In the genomic region with DNA sequence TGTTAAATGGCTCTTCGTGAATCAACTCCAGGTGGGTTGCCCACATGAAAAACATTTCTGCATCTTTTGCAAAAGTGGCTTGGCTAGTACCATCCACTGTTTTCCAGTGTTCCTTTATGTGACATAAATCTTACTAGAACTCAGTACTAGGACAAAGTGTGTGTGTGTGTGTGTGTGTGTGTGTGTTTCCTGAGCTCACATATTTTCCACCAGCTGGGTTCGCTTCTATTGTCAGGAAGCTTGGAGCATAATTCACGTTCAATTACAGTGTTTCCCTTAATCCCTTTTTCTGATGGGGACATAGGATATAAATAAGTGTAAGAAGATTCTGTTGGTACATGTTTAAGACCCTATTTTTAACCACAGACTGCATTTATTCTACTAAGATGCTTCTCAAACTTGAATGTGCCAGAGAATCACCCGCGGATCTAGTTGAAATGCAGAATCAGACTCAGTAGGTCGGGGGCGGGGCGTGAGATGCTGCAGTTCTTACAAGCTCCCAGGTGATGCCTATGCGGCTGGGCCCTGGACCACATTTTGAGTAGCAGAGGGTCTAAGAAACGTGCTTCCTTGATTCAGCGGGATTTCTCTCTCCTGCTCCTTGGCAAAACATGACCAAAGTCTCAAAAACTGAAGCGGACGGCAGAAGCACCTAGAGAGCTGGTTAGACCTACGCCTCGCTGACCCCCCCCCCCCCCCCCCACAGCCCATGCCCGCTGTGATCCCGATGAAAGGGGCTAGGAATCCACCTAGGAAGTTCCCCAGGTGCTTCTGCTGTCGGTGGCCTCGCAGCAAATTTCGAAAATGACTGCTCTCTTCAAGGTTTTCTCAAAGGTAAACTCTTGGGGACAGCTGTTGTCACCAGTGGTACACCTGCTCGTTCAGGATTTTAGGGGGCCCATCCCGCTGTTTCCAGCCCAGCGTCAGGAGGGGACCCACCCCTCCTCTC, we compare ENCODE assay signal across 8 cellular contexts. TPM values are rescaled to one million over a fixed set of nuclear protein-coding genes. Genes with fewer than 3 reads are reported as not detected.
DNase-seq lines count a peak whose midpoint lies in the region; ATAC-seq and TF ChIP-seq lines count a peak whose summit lies in the region.

No MANE protein-coding gene starts in this region.

- H3K18ac ChIP-seq in neuronal stem cell (ENCODE audit: low read length), result peak overlapping the region; percentile 76

- H3K27ac ChIP-seq in esophagus squamous epithelium (peak overlapping the region; percentile 74 to 83 (median 80)), neuronal stem cell (replicated peaks; ENCODE audit: low read length) (no peak overlapping the region), urinary bladder (ENCODE audit: low read depth) (peak overlapping the region; percentile 59)

- H3K4me1 ChIP-seq in esophagus squamous epithelium (peaks cover 0 to 14% (median 0%) of the 10 kb centered on the region in 3 donors), neuronal stem cell (ENCODE audit: control insufficient read depth in 2 of 2, insufficient read depth in 1 of 2, low read depth in 1 of 2, low read length in 2 of 2) (peaks cover 0 to 5% of the 10 kb centered on the region in 2 donors), urinary bladder (ENCODE audit: insufficient read depth) (no peaks in the 10 kb centered on the region)

- no peak overlapping the region for H3K23ac ChIP-seq in neuronal stem cell (ENCODE audit: low read depth, low read length, poor library complexity)

- peak; percentile 2 for ATAC-seq in GM19397 (IDR thresholded peaks at IDR 0.05; ENCODE audit: unreplicated experiment)
- no peak for ATAC-seq in GM18520 (IDR thresholded peaks at IDR 0.05; ENCODE audit: unreplicated experiment)

- H3K4me1 Mint-ChIP-seq in activated T-cell treated with anti-CD3 and anti-CD28 coated beads, Interleukin-2, amount 50 U/mL, for 24 hours (ENCODE audit: low read depth), result peaks cover 14% of the 10 kb centered on the region

- no peaks in the 10 kb centered on the region for H3K36me3 ChIP-seq in esophagus squamous epithelium
- H3K36me3 ChIP-seq in neuronal stem cell (replicated peaks in 1 of 2; ENCODE audit: control insufficient read depth in 2 of 2, insufficient read depth in 2 of 2, low read length in 2 of 2), result no peaks in the 10 kb centered on the region
- no peaks in the 10 kb centered on the region for H3K36me3 ChIP-seq in urinary bladder (ENCODE audit: insufficient read depth)

- no peak for TF ChIP-seq POLR2A in esophagus squamous epithelium (IDR thresholded peaks at IDR 0.05)

- H3K9me3 ChIP-seq in esophagus squamous epithelium, result no peaks in the 10 kb centered on the region
- no peaks in the 10 kb centered on the region for H3K9me3 ChIP-seq in neuronal stem cell (replicated peaks in 1 of 2; ENCODE audit: control insufficient read depth in 2 of 2, insufficient read depth in 1 of 2, low read depth in 1 of 2, low read length in 2 of 2)

- H3K27ac Mint-ChIP-seq in activated T-cell treated with anti-CD3 and anti-CD28 coated beads, Interleukin-2, amount 50 U/mL, for 24 hours, result peak overlapping the region; percentile 71

- H3K9ac ChIP-seq in neuronal stem cell (ENCODE audit: low read depth, low read length, poor library complexity), result peak overlapping the region; percentile 44

- H2BK120ac ChIP-seq in neuronal stem cell (ENCODE audit: low read depth, low read length), result no peak overlapping the region

- no peaks in the 10 kb centered on the region for H3K9me3 Mint-ChIP-seq in activated T-cell treated with anti-CD3 and anti-CD28 coated beads, Interleukin-2, amount 50 U/mL, for 24 hours

- peak overlapping the region; percentile 45 for H3K4me2 ChIP-seq in neuronal stem cell (ENCODE audit: insufficient read depth, low read length, poor library complexity, severe bottlenecking)

- H2AK5ac ChIP-seq in neuronal stem cell (ENCODE audit: low read depth, low read length), result no peak overlapping the region

- H3K27me3 ChIP-seq in esophagus squamous epithelium, result no peaks in the 10 kb centered on the region
- H3K27me3 ChIP-seq in neuronal stem cell (ENCODE audit: control insufficient read depth in 3 of 3, insufficient read depth in 3 of 3, low read depth in 1 of 3, low read length in 3 of 3), result peaks cover 0 to 17% (median 6%) of the 10 kb centered on the region in 3 experiments

- TF ChIP-seq CTCF in esophagus squamous epithelium (IDR thresholded peaks at IDR 0.05), result no peak

- H3K4me3 ChIP-seq in esophagus squamous epithelium (peak overlapping the region; percentile 51 to 77 (median 70)), neuronal stem cell (ENCODE audit: low read length in 2 of 2) (peak overlapping the region; percentile 66 to 97), urinary bladder (ENCODE audit: low read depth, low read length) (peak overlapping the region; percentile 80)

- H4K8ac ChIP-seq in neuronal stem cell (ENCODE audit: low read depth, low read length), result no peak overlapping the region

- no peak overlapping the region for H3K14ac ChIP-seq in neuronal stem cell (ENCODE audit: low read length)

- DNase-seq in A172 (ENCODE audit: low spot score) (peak; percentile 16), NCI-H2171 treated with DMSO at 0.1 percent for 48 hours (lab: John Stamatoyannopoulos, UW) (peak; percentile 45), esophagus squamous epithelium (lab: John Stamatoyannopoulos, UW) (no peak), neuronal stem cell (ENCODE audit: low spot score) (no peak)
- DNase-seq in activated T-cell treated with anti-CD3 and anti-CD28 coated beads, Interleukin-2, amount 50 U/mL, for 24 hours, result peak; percentile 64

- no peaks in the 10 kb centered on the region for H3K79me1 ChIP-seq in neuronal stem cell (ENCODE audit: low read depth, low read length)

- intact Hi-C loops in esophagus squamous epithelium (cut with DNase I), result no loop called here

- peaks cover 23% of the 10 kb centered on the region for H3K27me3 Mint-ChIP-seq in activated T-cell treated with anti-CD3 and anti-CD28 coated beads, Interleukin-2, amount 50 U/mL, for 24 hours

- H3K4ac ChIP-seq in neuronal stem cell (ENCODE audit: low read length), result no peak overlapping the region

- H3K4me3 Mint-ChIP-seq in activated T-cell treated with anti-CD3 and anti-CD28 coated beads, Interleukin-2, amount 50 U/mL, for 24 hours, result peak overlapping the region; percentile 81

- H4K91ac ChIP-seq in neuronal stem cell (ENCODE audit: low read depth, low read length, poor library complexity), result no peak overlapping the region

- WGBS in esophagus squamous epithelium, 2 donors, result 10 to 21% methylated on average over 6 to 9 of the region's 23 CpGs
- WGBS in neuronal stem cell (ENCODE audit: extremely low coverage in 2 of 2, insufficient read length in 2 of 2, insufficient replicate concordance in 1 of 2), 2 donors, result no CpG with 5 or more reads among the region's 23 CpGs
- 5% methylated on average over 23 of the region's 23 CpGs for WGBS in urinary bladder

- H2BK5ac ChIP-seq in neuronal stem cell (ENCODE audit: low read length), result no peak overlapping the region

- H3K36me3 Mint-ChIP-seq in activated T-cell treated with anti-CD3 and anti-CD28 coated beads, Interleukin-2, amount 50 U/mL, for 24 hours (ENCODE audit: low read depth), result no peaks in the 10 kb centered on the region

- peak overlapping the region; percentile 90 for H2AFZ ChIP-seq in neuronal stem cell (ENCODE audit: low read length)

- no peak overlapping the region for H2BK15ac ChIP-seq in neuronal stem cell (ENCODE audit: low read length)

- H2BK12ac ChIP-seq in neuronal stem cell (ENCODE audit: low read length), result no peak overlapping the region

RNA-seq across cellular contexts. Expression of a gene that starts 0.8 kb away (rescaled TPM):
- total RNA-seq in A172 (2014; rRNA removed; shearing (Covaris generic)), result 77.7 and 99.7 TPM in 2 replicates
- 10 to 100 TPM in 2 of 4 donors, 1 to 10 TPM in 2; 3.8 to 21.9 (median 7.7) TPM for total RNA-seq in esophagus squamous epithelium
- polyA plus RNA-seq in neuronal stem cell (2013, experiment 1 of 2), result 33.1 TPM
- polyA plus RNA-seq in neuronal stem cell (2013, experiment 2 of 2), result 33.7 TPM
- 24.8 TPM for total RNA-seq in urinary bladder
- 54.4 TPM for polyA plus RNA-seq in urinary bladder

Comparison
In these comparisons a context has a peak if more than half of its experiments do, and no peak if none do; other contexts are left out.
1. DNase-seq: peak in A172 (single experiment), NCI-H2171 treated with DMSO at 0.1 percent for 48 hours (single experiment) and activated T-cell treated with anti-CD3 and anti-CD28 coated beads, Interleukin-2, amount 50 U/mL, for 24 hours (single experiment); none in esophagus squamous epithelium (single experiment) and neuronal stem cell (single experiment).
2. Peak in every context shown above with its lines, with median percentiles within 50 percentile points of each other: H3K4me3 ChIP-seq.